ENCODE assay signal across 8 cellular contexts in the genomic region with DNA sequence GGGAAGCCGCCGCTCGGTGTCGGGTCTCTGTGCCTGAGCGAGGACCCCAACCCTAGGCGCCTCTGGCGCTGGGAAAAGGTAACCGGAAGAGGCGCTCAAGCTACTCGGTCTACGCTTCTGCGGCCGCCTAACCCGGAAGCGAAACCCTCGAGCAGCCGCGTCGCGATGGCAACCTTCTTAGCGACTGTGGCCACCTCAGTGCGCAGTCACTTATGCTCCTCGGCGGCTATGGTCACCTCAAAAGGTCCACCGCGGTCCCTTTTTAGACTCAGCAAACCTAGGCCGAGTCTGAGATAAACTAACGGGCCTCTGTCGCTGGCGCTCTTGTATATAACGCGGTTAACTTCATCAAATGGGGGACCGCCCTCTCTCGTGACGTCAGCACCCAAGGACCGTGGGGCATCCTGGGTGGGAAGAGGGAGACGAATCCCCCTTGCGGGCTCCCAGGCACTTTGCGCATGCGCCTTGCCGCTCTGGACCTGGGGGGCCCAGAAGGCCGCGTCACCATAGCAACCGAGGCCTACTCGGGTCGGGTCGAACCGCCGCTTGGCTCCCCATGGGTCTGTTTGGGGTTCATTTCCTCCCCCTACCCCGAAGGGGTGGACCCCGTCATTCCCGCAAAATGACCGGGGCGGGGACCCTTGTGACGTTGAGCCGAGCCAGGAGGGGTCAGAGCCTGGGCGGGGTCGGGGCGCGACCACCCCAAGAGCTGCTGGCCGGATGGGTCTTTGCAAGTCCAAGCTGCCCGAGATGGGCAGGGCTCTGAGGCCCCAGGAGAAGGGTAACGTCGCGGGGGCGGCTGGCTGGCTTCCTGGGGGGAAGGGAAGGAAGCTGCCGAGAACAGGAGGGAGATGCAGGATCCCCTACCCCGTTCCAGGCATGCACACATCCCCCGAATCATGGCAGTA. TPM values are rescaled to one million over a fixed set of nuclear protein-coding genes. Genes with fewer than 3 reads are reported as not detected.
DNase-seq lines count a peak whose midpoint lies in the region; ATAC-seq and TF ChIP-seq lines count a peak whose summit lies in the region.

A gene with protein sequence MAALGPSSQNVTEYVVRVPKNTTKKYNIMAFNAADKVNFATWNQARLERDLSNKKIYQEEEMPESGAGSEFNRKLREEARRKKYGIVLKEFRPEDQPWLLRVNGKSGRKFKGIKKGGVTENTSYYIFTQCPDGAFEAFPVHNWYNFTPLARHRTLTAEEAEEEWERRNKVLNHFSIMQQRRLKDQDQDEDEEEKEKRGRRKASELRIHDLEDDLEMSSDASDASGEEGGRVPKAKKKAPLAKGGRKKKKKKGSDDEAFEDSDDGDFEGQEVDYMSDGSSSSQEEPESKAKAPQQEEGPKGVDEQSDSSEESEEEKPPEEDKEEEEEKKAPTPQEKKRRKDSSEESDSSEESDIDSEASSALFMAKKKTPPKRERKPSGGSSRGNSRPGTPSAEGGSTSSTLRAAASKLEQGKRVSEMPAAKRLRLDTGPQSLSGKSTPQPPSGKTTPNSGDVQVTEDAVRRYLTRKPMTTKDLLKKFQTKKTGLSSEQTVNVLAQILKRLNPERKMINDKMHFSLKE (minus strand): TSS at position 91 of the 908 bp plus-strand sequence. CDS start 169 bp downstream, outside the sequence.

- H3K27me3 Mint-ChIP-seq in Caco-2 (ENCODE audit: insufficient read depth, unreplicated experiment) = no peaks in the 10 kb centered on the region
- H3K27me3 Mint-ChIP-seq in endothelial cell (ENCODE audit: unreplicated experiment) = peaks cover 19% of the 10 kb centered on the region

- WGBS in HUES64 = under 1% methylated on average over 69 of the region's 69 CpGs

- H3K27ac ChIP-seq in HUES64 (ENCODE audit: low read depth, low read length) (peak within 1 kb of the TSS; percentile 95), OCI-LY1 (ENCODE audit: low read depth, low read length, poor library complexity, severe bottlenecking) (peak within 1 kb of the TSS; percentile 36)

- peak within 1 kb of the TSS; percentile 24; the same call in 1 of the 2 replicates for H2AFZ ChIP-seq in OCI-LY1 (ENCODE audit: low read length)

- peak; percentile 82 for ATAC-seq in GM21381 (IDR thresholded peaks at IDR 0.05; ENCODE audit: unreplicated experiment)

- POLR2A ChIA-PET in Caco-2 (lab: Charles Lee) = interaction anchor here (0.6 to 1.9 kb wide), 5 partner anchors 9 to 341 kb away, joined by 3 to 21 read pairs (median 3); a partner anchor contains a TSS

- peak within 1 kb of the TSS; percentile 88 for H3K27ac Mint-ChIP-seq in Caco-2 (ENCODE audit: unreplicated experiment)
- H3K27ac Mint-ChIP-seq in endothelial cell (ENCODE audit: unreplicated experiment) = peak within 1 kb of the TSS; percentile 98

- H3K4me3 ChIP-seq in Caco-2 (ENCODE audit: low read depth, low read length) = peak within 1 kb of the TSS; percentile 83
- peak within 1 kb of the TSS; percentile 95 for H3K4me3 ChIP-seq in HUES64 (ENCODE audit: low read length)
- peak within 1 kb of the TSS; percentile 95 for H3K4me3 ChIP-seq in OCI-LY1 (ENCODE audit: low read depth, low read length, poor library complexity, severe bottlenecking)

- H3K27me3 ChIP-seq in Caco-2 (replicated peaks; ENCODE audit: control insufficient read depth, insufficient read depth, low read length) (no peaks in the 10 kb centered on the region), HUES64 (ENCODE audit: insufficient read depth, low read length) (no peaks in the 10 kb centered on the region), OCI-LY1 (ENCODE audit: insufficient read depth, low read length) (no peaks in the 10 kb centered on the region)

- H3K9me3 ChIP-seq in Caco-2 (no peaks in the 10 kb centered on the region), HUES64 (ENCODE audit: insufficient read depth, low read depth, low read length) (no peaks in the 10 kb centered on the region), OCI-LY1 (ENCODE audit: low read length) (no peaks in the 10 kb centered on the region)

- H3K4me1 Mint-ChIP-seq in Caco-2 (ENCODE audit: low read depth, unreplicated experiment) (peaks cover 15% of the 10 kb centered on the region), endothelial cell (ENCODE audit: unreplicated experiment) (peaks cover 26% of the 10 kb centered on the region)

- H3K4me2 ChIP-seq in OCI-LY1 (ENCODE audit: low read length) = peak within 1 kb of the TSS; percentile 98

- H3K4me3 Mint-ChIP-seq in Caco-2 (ENCODE audit: unreplicated experiment) = peak within 1 kb of the TSS; percentile 85
- H3K4me3 Mint-ChIP-seq in endothelial cell (ENCODE audit: unreplicated experiment) = peak within 1 kb of the TSS; percentile 94

- DNase-seq in Caco-2 (peak; percentile 93 to 94), endothelial cell (ENCODE audit: low spot score) (peak; percentile 92), midbrain (lab: John Stamatoyannopoulos, UW) (peak; percentile 98)
- peak; percentile 96 for DNase-seq in activated CD8-positive, alpha-beta memory T cell treated with anti-CD3 and anti-CD28 coated beads, Interleukin-2, amount 50 U/mL, for 4 hours
- peak; percentile 85 to 91 for DNase-seq in stimulated activated CD8-positive, alpha-beta memory T cell treated with anti-CD3 and anti-CD28 coated beads, Interleukin-2, amount 100 ng/mL, for 1 hour (ENCODE audit: low read depth in 2 of 2)

- H3K4me1 ChIP-seq in Caco-2 = peaks cover 5% of the 10 kb centered on the region
- H3K4me1 ChIP-seq in HUES64 (ENCODE audit: insufficient read depth, low read length) = peaks cover 16% of the 10 kb centered on the region
- peaks cover 16% of the 10 kb centered on the region for H3K4me1 ChIP-seq in OCI-LY1 (ENCODE audit: insufficient read depth, low read length, severe bottlenecking)

- peaks cover 45% of the 10 kb centered on the region for H3K36me3 Mint-ChIP-seq in Caco-2 (ENCODE audit: insufficient read depth, unreplicated experiment)
- H3K36me3 Mint-ChIP-seq in endothelial cell (ENCODE audit: low read depth, unreplicated experiment) = peaks cover 23% of the 10 kb centered on the region

- TF ChIP-seq CTCF in Caco-2 (IDR thresholded peaks at IDR 0.05; ENCODE audit: insufficient read depth in 1 of 2, low read depth in 1 of 2, low read length in 1 of 2, severe bottlenecking in 1 of 2, unreplicated experiment in 1 of 2) (peak; percentile 14 to 34), OCI-LY1 (IDR thresholded peaks at IDR 0.05; ENCODE audit: low read length) (0 out of 2 replicates have a peak, but pooled peaks have one; percentile 5), endothelial cell (IDR thresholded peaks at IDR 0.05; ENCODE audit: unreplicated experiment) (no peak)

- H3K36me3 ChIP-seq in Caco-2 (ENCODE audit: control insufficient read depth, insufficient read depth, low read length) (peaks cover 2% of the 10 kb centered on the region), HUES64 (ENCODE audit: insufficient read depth, low read length) (peaks cover 30% of the 10 kb centered on the region), OCI-LY1 (ENCODE audit: insufficient read depth, low read length) (peaks cover 24% of the 10 kb centered on the region)

- no peaks in the 10 kb centered on the region for H3K9me3 Mint-ChIP-seq in Caco-2 (ENCODE audit: unreplicated experiment)
- no peaks in the 10 kb centered on the region for H3K9me3 Mint-ChIP-seq in endothelial cell (ENCODE audit: unreplicated experiment)

- no TSS peak for BruUV-seq in Caco-2 (replicated peaks; lab: Mats Ljungman, UMichigan)

- H3K9ac ChIP-seq in HUES64 (ENCODE audit: low read depth, low read length) = peak within 1 kb of the TSS; percentile 83
- H3K9ac ChIP-seq in OCI-LY1 (ENCODE audit: low read length) = peak within 1 kb of the TSS; percentile 93

- intact Hi-C loops in Caco-2 (cut with micrococcal nuclease; ENCODE audit: unreplicated experiment) = loop anchor here (1.0 to 2.0 kb wide), 2 partner anchors 10 to 21 kb away; a partner anchor contains a TSS

- no peaks in the 10 kb centered on the region; the same call in 1 of the 2 replicates for H3F3A ChIP-seq in OCI-LY1 (ENCODE audit: insufficient read depth, low read length)

- H4K20me1 ChIP-seq in OCI-LY1 (ENCODE audit: insufficient read depth, low read length) = no peaks in the 10 kb centered on the region

- peaks cover 5% of the 10 kb centered on the region; the same call in 1 of the 2 replicates for H3K79me2 ChIP-seq in OCI-LY1 (ENCODE audit: insufficient read depth, low read length)

- no peaks in the 10 kb centered on the region for H3K9me2 ChIP-seq in OCI-LY1 (ENCODE audit: low read depth, low read length)

- CTCF ChIA-PET in Caco-2 (lab: Charles Lee) = interaction anchor here (0.5 to 1.4 kb wide), 5 partner anchors 9 to 706 kb away, joined by 3 to 4 read pairs (median 4); a partner anchor contains a TSS

RNA-seq across cellular contexts. Expression of the gene that starts here (rescaled TPM):
- total RNA-seq in Caco-2 (2022) (66.6 and 77.4 TPM in 2 replicates), endothelial cell (ENCODE audit: unreplicated experiment) (95.5 TPM)
- 46.3 TPM for polyA plus RNA-seq in HUES64 (2013, experiment 1 of 2)
- 49.1 TPM for polyA plus RNA-seq in HUES64 (2013, experiment 2 of 2)

Comparison
In these comparisons a context has a peak if more than half of its experiments do, and no peak if none do; other contexts are left out.
1. Peak in every context shown above with its lines: DNase-seq, ATAC-seq, H3K4me3 ChIP-seq and H3K27ac ChIP-seq.